In the genomic region with DNA sequence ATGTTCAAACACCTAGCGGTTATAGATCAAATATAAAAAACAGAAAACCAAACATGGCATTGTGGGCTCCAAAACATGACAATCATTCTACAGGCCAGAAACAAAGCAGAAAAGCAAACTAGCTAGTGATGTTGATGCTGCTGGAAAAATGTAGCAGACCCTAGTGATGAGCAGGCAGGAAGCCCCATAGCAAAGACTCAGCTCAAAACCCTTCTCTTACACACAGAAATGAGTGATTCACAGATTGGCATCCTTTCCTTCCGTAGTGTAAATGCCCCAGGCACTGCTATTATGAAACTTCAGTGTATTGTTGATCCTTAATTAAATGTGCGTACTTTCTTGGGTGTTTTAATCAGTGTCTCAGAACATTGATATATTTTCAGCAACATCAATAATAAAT, we compare ENCODE assay signal across 14 cellular contexts.
DNase-seq lines count a peak whose midpoint lies in the region; ATAC-seq, FAIRE-seq and TF ChIP-seq lines count a peak whose summit lies in the region.
"Had no signal": no experiment of that assay in that cellular context is flagged by ENCODE, and none has a peak within 500 bp of the region (broad histone marks: within the 10 kb centered on the region; RNA-seq: fewer than 3 reads in every experiment).

No MANE protein-coding gene starts in this region.

- no peak for ATAC-seq in GM19395 (IDR thresholded peaks at IDR 0.05; ENCODE audit: unreplicated experiment)

- BruUV-seq in PC-9 (replicated peaks; lab: Mats Ljungman, UMichigan): no TSS peak

- no peak overlapping the region for H3K4me3 ChIP-seq in PC-9
- H3K4me3 ChIP-seq: coronary artery, SK-N-MC, skin epidermis, vagina had no signal

- intact Hi-C loops in PC-9 (cut with micrococcal nuclease; ENCODE audit: unreplicated experiment): no loop called here

- H3F3A ChIP-seq in PC-9 (ENCODE audit: insufficient read depth, low read depth): peaks cover 14% of the 10 kb centered on the region; the same call in 1 of the 2 replicates

- no peak for FAIRE-seq in RCC 7860 (lab: Jason Lieb, UNC)

- H2AFZ ChIP-seq in PC-9: no peak overlapping the region

- H3K9me3 ChIP-seq in PC-9 (ENCODE audit: insufficient read depth, low read depth): no peaks in the 10 kb centered on the region; the same call in 1 of the 2 replicates
- H3K9me3 ChIP-seq: vagina had no signal

- H3K79me2 ChIP-seq in PC-9 (ENCODE audit: low read depth): no peaks in the 10 kb centered on the region

- TF ChIP-seq CTCF in PC-9 (conservative IDR thresholded peaks at IDR 0.05): no peak

- no peaks in the 10 kb centered on the region for H4K20me1 ChIP-seq in PC-9 (ENCODE audit: insufficient read depth)

- peak overlapping the region; percentile 57 for H3K27ac ChIP-seq in PC-9
- H3K27ac ChIP-seq: coronary artery, SK-N-MC, skin epidermis, vagina had no signal

- DNase-seq in COLO829 (ENCODE audit: low spot score): peak; percentile 66
- peak; percentile 12 to 80 for DNase-seq in PC-9
- DNase-seq in dermis microvascular lymphatic vessel endothelial cell (ENCODE audit: low read depth in 2 of 2): peak; percentile 3 to 74
- peak; percentile 14 for DNase-seq in myocyte (ENCODE audit: low read depth)
- DNase-seq in NCI-H1694 (lab: John Stamatoyannopoulos, UW): no peak
- DNase-seq in NCI-H510A treated with DMSO at 0.1 percent for 48 hours (lab: John Stamatoyannopoulos, UW): no peak
- no peak for DNase-seq in RCC 7860 (ENCODE audit: low spot score)
- DNase-seq: activated CD4-positive, alpha-beta T cell treated with anti-CD3 and anti-CD28 coated beads, Interleukin-2, amount 50 U/mL, for 1 hour; activated gamma-delta T cell treated with Interleukin-2 at 50 U/mL for 16 hours had no signal

- 0 out of 2 replicates have a peak, but pooled peaks cover 3% of the 10 kb centered on the region for H3K36me3 ChIP-seq in PC-9 (ENCODE audit: low read depth)
- H3K36me3 ChIP-seq: vagina had no signal

- H3K27me3 ChIP-seq in PC-9 (ENCODE audit: insufficient read depth, low read depth): no peaks in the 10 kb centered on the region
- H3K27me3 ChIP-seq: vagina had no signal

- peak overlapping the region; percentile 38; the same call in 1 of the 2 replicates for H3K4me2 ChIP-seq in PC-9

- CTCF ChIA-PET in PC-9 (lab: Charles Lee): no interaction called here

- POLR2A ChIA-PET in PC-9 (lab: Charles Lee; ENCODE audit: unreplicated experiment): no interaction called here

- H3K9me2 ChIP-seq in PC-9 (ENCODE audit: insufficient read depth): no peaks in the 10 kb centered on the region

- peaks cover 20% of the 10 kb centered on the region for H3K4me1 ChIP-seq in PC-9 (replicated peaks; ENCODE audit: insufficient read depth)

Comparison
In these comparisons a context has a peak if more than half of its experiments do, and no peak if none do; other contexts are left out.
1. DNase-seq: peak in COLO829 (single experiment), PC-9 (2 of 2), dermis microvascular lymphatic vessel endothelial cell (2 of 2) and myocyte (single experiment); none in NCI-H1694 (single experiment), NCI-H510A treated with DMSO at 0.1 percent for 48 hours (single experiment) and RCC 7860 (single experiment).